17 cellular contexts compared by ENCODE assay signal in genomic region chr2:60480089-60480773, GRCh38.
DNase-seq lines count a peak whose midpoint lies in the region; ATAC-seq and TF ChIP-seq lines count a peak whose summit lies in the region.
"Had no signal": no experiment of that assay in that cellular context is flagged by ENCODE, and none has a peak within 500 bp of the region (broad histone marks: within the 10 kb centered on the region; RNA-seq: fewer than 3 reads in every experiment).

No MANE protein-coding gene starts in this region.

- ATAC-seq in natural killer cell = no peak
- no peak for ATAC-seq in natural killer cell treated with Interleukin-12 subunit alpha and Interleukin-12 subunit beta and Interleukin-15 and Interleukin-18, amount 100 ng/mL, for 72 hours
- ATAC-seq in upper lobe of right lung = peak; percentile 62
- no peak for ATAC-seq in aorta (ENCODE audit: low FRiP score)
- no peak for ATAC-seq in activated naive CD4-positive, alpha-beta T cell treated with anti-CD3 and anti-CD28 coated beads, Interleukin-2, amount 50 U/mL, for 72 hours
- ATAC-seq: stimulated activated effector memory CD8-positive, alpha-beta T cell treated with anti-CD3 and anti-CD28 coated beads, Interleukin-12 subunit alpha, Interleukin-12 subunit beta, amount 100 ng/mL, for 72 hours had no signal

- WGBS in aorta, 2 donors = 90 to 95% methylated on average over 4 of the region's 4 CpGs
- WGBS in prostate gland = 51% methylated on average over 4 of the region's 4 CpGs

- H3K27ac Mint-ChIP-seq in natural killer cell = no peak overlapping the region
- H3K27ac Mint-ChIP-seq in natural killer cell treated with Interleukin-12 subunit alpha and Interleukin-12 subunit beta and Interleukin-15 and Interleukin-18, amount 100 ng/mL, for 72 hours = no peak overlapping the region
- peak overlapping the region; percentile 95 for H3K27ac Mint-ChIP-seq in mesothelial cell of epicardium
- no peak overlapping the region for H3K27ac Mint-ChIP-seq in activated naive CD4-positive, alpha-beta T cell treated with anti-CD3 and anti-CD28 coated beads, Interleukin-2, amount 50 U/mL, for 72 hours
- H3K27ac Mint-ChIP-seq: activated CD4-positive, alpha-beta memory T cell treated with anti-CD3 and anti-CD28 coated beads for 36 hours; activated T-helper 2 cell treated with anti-CD3 and anti-CD28 coated beads, Interferon-gamma antibody, Interleukin-2, Interleukin-4, amounts not matched to agents 10 μg/mL and 5 μg/mL and 100 μg/mL, durations not matched to agents 14 hours and 24 hours and 36 hours; stimulated activated effector memory CD8-positive, alpha-beta T cell treated with anti-CD3 and anti-CD28 coated beads, Interleukin-12 subunit alpha, Interleukin-12 subunit beta, amount 100 ng/mL, for 72 hours had no signal

- no peaks in the 10 kb centered on the region for H3K36me3 ChIP-seq in upper lobe of right lung
- no peaks in the 10 kb centered on the region for H3K36me3 ChIP-seq in aorta (ENCODE audit: control insufficient read depth in 1 of 2, insufficient read depth in 2 of 2, low read length in 1 of 2)
- H3K36me3 ChIP-seq in prostate gland = no peaks in the 10 kb centered on the region
- H3K36me3 ChIP-seq: right atrium auricular region had no signal

- H3K27ac ChIP-seq in epithelial cell of prostate = peak overlapping the region; percentile 78
- H3K27ac ChIP-seq in upper lobe of right lung = no peak overlapping the region
- no peak overlapping the region for H3K27ac ChIP-seq in aorta (ENCODE audit: low read depth in 1 of 2, low read length in 2 of 2)
- H3K27ac ChIP-seq in prostate gland = peak overlapping the region in 1 of 2 donors; percentile 7
- H3K27ac ChIP-seq: A549, right atrium auricular region had no signal

- H3K9me3 Mint-ChIP-seq in natural killer cell (no peaks in the 10 kb centered on the region), mesothelial cell of epicardium (no peaks in the 10 kb centered on the region)
- no peaks in the 10 kb centered on the region for H3K9me3 Mint-ChIP-seq in natural killer cell treated with Interleukin-12 subunit alpha and Interleukin-12 subunit beta and Interleukin-15 and Interleukin-18, amount 100 ng/mL, for 72 hours
- no peaks in the 10 kb centered on the region for H3K9me3 Mint-ChIP-seq in activated naive CD4-positive, alpha-beta T cell treated with anti-CD3 and anti-CD28 coated beads, Interleukin-2, amount 50 U/mL, for 72 hours
- H3K9me3 Mint-ChIP-seq: activated CD4-positive, alpha-beta memory T cell treated with anti-CD3 and anti-CD28 coated beads for 36 hours; activated T-helper 2 cell treated with anti-CD3 and anti-CD28 coated beads, Interferon-gamma antibody, Interleukin-2, Interleukin-4, amounts not matched to agents 10 μg/mL and 5 μg/mL and 100 μg/mL, durations not matched to agents 14 hours and 24 hours and 36 hours; stimulated activated effector memory CD8-positive, alpha-beta T cell treated with anti-CD3 and anti-CD28 coated beads, Interleukin-12 subunit alpha, Interleukin-12 subunit beta, amount 100 ng/mL, for 72 hours had no signal

- intact Hi-C loops in natural killer cell (cut with micrococcal nuclease) (no loop called here), upper lobe of right lung (cut with DNase I) (no loop called here), aorta (cut with DNase I) (no loop called here), prostate gland (cut with DNase I) (no loop called here)

- TF ChIP-seq CTCF in natural killer cell (IDR thresholded peaks at IDR 0.05) (no peak), mesothelial cell of epicardium (IDR thresholded peaks at IDR 0.05; ENCODE audit: unreplicated experiment) (no peak), upper lobe of right lung (IDR thresholded peaks at IDR 0.05) (no peak), prostate gland (IDR thresholded peaks at IDR 0.05) (no peak)

- H3K27me3 ChIP-seq in upper lobe of right lung (no peaks in the 10 kb centered on the region), aorta (ENCODE audit: control insufficient read depth in 1 of 2, insufficient read depth in 2 of 2, low read length in 1 of 2) (no peaks in the 10 kb centered on the region), prostate gland (replicated peaks; ENCODE audit: insufficient read depth) (no peaks in the 10 kb centered on the region)
- H3K27me3 ChIP-seq: right atrium auricular region had no signal

- H3K4me1 ChIP-seq in upper lobe of right lung = peaks cover 6% of the 10 kb centered on the region
- no peaks in the 10 kb centered on the region for H3K4me1 ChIP-seq in aorta (ENCODE audit: control insufficient read depth in 1 of 2, insufficient read depth in 2 of 2, low read length in 2 of 2)
- no peaks in the 10 kb centered on the region for H3K4me1 ChIP-seq in prostate gland (replicated peaks)

- H3K4me3 ChIP-seq in upper lobe of right lung = no peak overlapping the region
- H3K4me3 ChIP-seq in aorta (ENCODE audit: low read length in 2 of 2) = no peak overlapping the region
- H3K4me3 ChIP-seq in prostate gland = no peak overlapping the region
- H3K4me3 ChIP-seq: A549, right atrium auricular region had no signal

- peaks cover 19 to 36% of the 10 kb centered on the region in 2 donors for H3K27me3 Mint-ChIP-seq in natural killer cell (ENCODE audit: low read depth in 2 of 2)
- peaks cover 19 to 31% of the 10 kb centered on the region in 2 donors for H3K27me3 Mint-ChIP-seq in natural killer cell treated with Interleukin-12 subunit alpha and Interleukin-12 subunit beta and Interleukin-15 and Interleukin-18, amount 100 ng/mL, for 72 hours
- no peaks in the 10 kb centered on the region for H3K27me3 Mint-ChIP-seq in mesothelial cell of epicardium (ENCODE audit: low read depth)

- TF ChIP-seq POLR2A in prostate gland (IDR thresholded peaks at IDR 0.05) = no peak

- H3K9me3 ChIP-seq in upper lobe of right lung = no peaks in the 10 kb centered on the region
- H3K9me3 ChIP-seq in aorta (ENCODE audit: control insufficient read depth, low read length) = no peaks in the 10 kb centered on the region
- H3K9me3 ChIP-seq in prostate gland = no peaks in the 10 kb centered on the region
- H3K9me3 ChIP-seq: A549, right atrium auricular region had no signal

- no peak for DNase-seq in natural killer cell
- DNase-seq in natural killer cell treated with Interleukin-12 subunit alpha and Interleukin-12 subunit beta and Interleukin-15 and Interleukin-18, amount 100 ng/mL, for 72 hours (ENCODE audit: low spot score) = no peak
- DNase-seq in epithelial cell of prostate (ENCODE audit: low read depth, low spot score) = no peak
- no peak for DNase-seq in mesothelial cell of epicardium (ENCODE audit: low spot score in 2 of 2, unreplicated experiment in 2 of 2)
- no peak for DNase-seq in upper lobe of right lung
- no peak for DNase-seq in aorta
- no peak for DNase-seq in activated naive CD4-positive, alpha-beta T cell treated with anti-CD3 and anti-CD28 coated beads, Interleukin-2, amount 50 U/mL, for 72 hours (ENCODE audit: low spot score in 2 of 2)
- DNase-seq in prostate gland (ENCODE audit: low spot score) = no peak
- DNase-seq: activated CD4-positive, alpha-beta memory T cell treated with anti-CD3 and anti-CD28 coated beads for 36 hours; NCI-H1436 treated with DMSO at 0.1 percent for 48 hours; NCI-H524 treated with DMSO at 0.1 percent for 48 hours; RPMI8226; stimulated activated CD4-positive, alpha-beta T cell treated with anti-CD3 and anti-CD28 coated beads, Interleukin-4, amount 100 ng/mL, for 4 hours had no signal

- H3K4me3 Mint-ChIP-seq in natural killer cell (peak overlapping the region; percentile 49), mesothelial cell of epicardium (no peak overlapping the region)
- no peak overlapping the region for H3K4me3 Mint-ChIP-seq in natural killer cell treated with Interleukin-12 subunit alpha and Interleukin-12 subunit beta and Interleukin-15 and Interleukin-18, amount 100 ng/mL, for 72 hours
- H3K4me3 Mint-ChIP-seq: activated CD4-positive, alpha-beta memory T cell treated with anti-CD3 and anti-CD28 coated beads for 36 hours; stimulated activated effector memory CD8-positive, alpha-beta T cell treated with anti-CD3 and anti-CD28 coated beads, Interleukin-12 subunit alpha, Interleukin-12 subunit beta, amount 100 ng/mL, for 72 hours had no signal

- H3K4me1 Mint-ChIP-seq in natural killer cell = peaks cover 45% of the 10 kb centered on the region in 2 donors
- H3K4me1 Mint-ChIP-seq in natural killer cell treated with Interleukin-12 subunit alpha and Interleukin-12 subunit beta and Interleukin-15 and Interleukin-18, amount 100 ng/mL, for 72 hours (ENCODE audit: low read depth in 2 of 2) = peaks cover 28 to 33% of the 10 kb centered on the region in 2 donors
- H3K4me1 Mint-ChIP-seq in mesothelial cell of epicardium = peaks cover 88% of the 10 kb centered on the region
- H3K4me1 Mint-ChIP-seq: stimulated activated effector memory CD8-positive, alpha-beta T cell treated with anti-CD3 and anti-CD28 coated beads, Interleukin-12 subunit alpha, Interleukin-12 subunit beta, amount 100 ng/mL, for 72 hours had no signal

- H3K36me3 Mint-ChIP-seq in natural killer cell (no peaks in the 10 kb centered on the region), mesothelial cell of epicardium (no peaks in the 10 kb centered on the region)
- no peaks in the 10 kb centered on the region for H3K36me3 Mint-ChIP-seq in natural killer cell treated with Interleukin-12 subunit alpha and Interleukin-12 subunit beta and Interleukin-15 and Interleukin-18, amount 100 ng/mL, for 72 hours
- no peaks in the 10 kb centered on the region for H3K36me3 Mint-ChIP-seq in activated naive CD4-positive, alpha-beta T cell treated with anti-CD3 and anti-CD28 coated beads, Interleukin-2, amount 50 U/mL, for 72 hours
- H3K36me3 Mint-ChIP-seq: activated CD4-positive, alpha-beta memory T cell treated with anti-CD3 and anti-CD28 coated beads for 36 hours; stimulated activated effector memory CD8-positive, alpha-beta T cell treated with anti-CD3 and anti-CD28 coated beads, Interleukin-12 subunit alpha, Interleukin-12 subunit beta, amount 100 ng/mL, for 72 hours had no signal
